ENCODE assay signal across 24 cellular contexts in the genomic region with DNA sequence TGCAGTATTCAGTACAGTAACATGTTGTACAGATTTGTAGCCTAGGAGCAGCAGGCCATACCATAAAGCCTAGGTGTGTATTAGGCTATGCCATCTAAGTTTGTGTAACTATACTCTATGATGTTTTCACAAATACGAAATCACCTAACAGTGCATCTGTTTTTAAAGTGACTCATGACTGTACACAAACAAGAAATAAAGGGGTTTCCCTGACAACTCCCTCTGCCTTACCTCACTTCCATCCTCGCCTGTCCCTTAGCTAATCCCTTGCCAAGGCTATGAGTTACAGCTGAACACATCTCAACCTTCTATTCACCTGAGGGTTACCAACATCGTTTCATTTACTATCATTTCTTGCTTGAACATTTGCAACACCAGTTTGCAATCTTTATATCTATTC.
"Had no signal": no experiment of that assay in that cellular context is flagged by ENCODE, and none has a peak within 500 bp of the region (broad histone marks: within the 10 kb centered on the region; RNA-seq: fewer than 3 reads in every experiment).

No MANE protein-coding gene starts in this region.

- H3K9me3 ChIP-seq: gastrocnemius medialis, neutrophil, ovary, prostate gland, right atrium auricular region, thyroid gland had no signal

- H3K4me1 ChIP-seq: gastrocnemius medialis, prostate gland, right atrium auricular region, thyroid gland had no signal

- H3K9me3 Mint-ChIP-seq: activated CD4-positive, alpha-beta memory T cell treated with anti-CD3 and anti-CD28 coated beads for 36 hours; activated naive CD4-positive, alpha-beta T cell treated with anti-CD3 and anti-CD28 coated beads, Interleukin-2, amount 10 ng/mL, durations not matched to agents 7 days and 5 days; activated T-cell treated with anti-CD3 and anti-CD28 coated beads, Interleukin-2, amount 50 U/mL, for 72 hours; dendritic cell treated with granulocyte-macrophage colony-stimulating factor and Interleukin-4, amounts not matched to agents 40 ng/mL and 50 ng/mL, for 4 days; memory B cell; stimulated activated naive CD8-positive, alpha-beta T cell treated with anti-CD3 and anti-CD28 coated beads, Interleukin-15, Interleukin-2, amounts not matched to agents 100 ng/mL and 50 ng/mL, for 24 hours had no signal

- H3K4me3 ChIP-seq: cardiac muscle cell, gastrocnemius medialis, ovary, prostate gland, right atrium auricular region, thyroid gland had no signal

- H3K4me3 Mint-ChIP-seq: activated CD4-positive, alpha-beta memory T cell treated with anti-CD3 and anti-CD28 coated beads for 36 hours; activated naive CD4-positive, alpha-beta T cell treated with anti-CD3 and anti-CD28 coated beads, Interleukin-2, amount 10 ng/mL, durations not matched to agents 7 days and 5 days; activated T-cell treated with anti-CD3 and anti-CD28 coated beads, Interleukin-2, amount 50 U/mL, for 72 hours; dendritic cell treated with granulocyte-macrophage colony-stimulating factor and Interleukin-4, amounts not matched to agents 40 ng/mL and 50 ng/mL, for 4 days; memory B cell; natural killer cell treated with Interleukin-12 subunit alpha and Interleukin-12 subunit beta and Interleukin-15 and Interleukin-18, amount 100 ng/mL, for 72 hours; stimulated activated naive CD8-positive, alpha-beta T cell treated with anti-CD3 and anti-CD28 coated beads, Interleukin-15, Interleukin-2, amounts not matched to agents 100 ng/mL and 50 ng/mL, for 24 hours; T-helper 17 cell had no signal

- DNase-seq: activated CD4-positive, alpha-beta memory T cell treated with anti-CD3 and anti-CD28 coated beads for 36 hours; activated CD4-positive, alpha-beta T cell treated with anti-CD3 and anti-CD28 coated beads for 48 hours; activated effector memory CD4-positive, alpha-beta T cell treated with anti-CD3 and anti-CD28 coated beads, Interleukin-2, amount 50 U/mL, for 16 hours; activated naive CD4-positive, alpha-beta T cell treated with anti-CD3 and anti-CD28 coated beads, Interleukin-2, amount 10 ng/mL, durations not matched to agents 7 days and 5 days; activated T-cell treated with anti-CD3 and anti-CD28 coated beads, Interleukin-2, amount 50 U/mL, for 72 hours; amygdala; effector CD4-positive, alpha-beta T cell; gastrocnemius medialis; head of caudate nucleus; hypothalamus; left cardiac atrium; ovary; stimulated activated CD4-positive, alpha-beta T cell treated with anti-CD3 and anti-CD28 coated beads, Interleukin-4, amount 100 ng/mL, for 4 hours; substantia nigra; T-helper 17 cell; thyroid gland had no signal

- H3K36me3 Mint-ChIP-seq: activated CD4-positive, alpha-beta memory T cell treated with anti-CD3 and anti-CD28 coated beads for 36 hours; activated naive CD4-positive, alpha-beta T cell treated with anti-CD3 and anti-CD28 coated beads, Interleukin-2, amount 10 ng/mL, durations not matched to agents 7 days and 5 days; memory B cell; natural killer cell treated with Interleukin-12 subunit alpha and Interleukin-12 subunit beta and Interleukin-15 and Interleukin-18, amount 100 ng/mL, for 72 hours had no signal

- H3K27ac ChIP-seq: cardiac muscle cell, gastrocnemius medialis, neutrophil, ovary, prostate gland, right atrium auricular region, thyroid gland had no signal

- H3K27me3 ChIP-seq: cardiac muscle cell, gastrocnemius medialis, neutrophil, ovary, right atrium auricular region, thyroid gland had no signal

- H3K36me3 ChIP-seq: cardiac muscle cell, gastrocnemius medialis, neutrophil, ovary, prostate gland, right atrium auricular region, thyroid gland had no signal

- H3K4me1 Mint-ChIP-seq: activated naive CD4-positive, alpha-beta T cell treated with anti-CD3 and anti-CD28 coated beads, Interleukin-2, amount 10 ng/mL, durations not matched to agents 7 days and 5 days; memory B cell; T-helper 17 cell had no signal

- ATAC-seq: activated T-cell treated with anti-CD3 and anti-CD28 coated beads, Interleukin-2, amount 50 U/mL, for 72 hours; gastrocnemius medialis; left cardiac atrium; natural killer cell treated with Interleukin-12 subunit alpha and Interleukin-12 subunit beta and Interleukin-15 and Interleukin-18, amount 100 ng/mL, for 72 hours; T-helper 17 cell had no signal

- H3K27ac Mint-ChIP-seq: activated CD4-positive, alpha-beta memory T cell treated with anti-CD3 and anti-CD28 coated beads for 36 hours; activated naive CD4-positive, alpha-beta T cell treated with anti-CD3 and anti-CD28 coated beads, Interleukin-2, amount 10 ng/mL, durations not matched to agents 7 days and 5 days; activated T-cell treated with anti-CD3 and anti-CD28 coated beads, Interleukin-2, amount 50 U/mL, for 72 hours; dendritic cell treated with granulocyte-macrophage colony-stimulating factor and Interleukin-4, amounts not matched to agents 40 ng/mL and 50 ng/mL, for 4 days; memory B cell; natural killer cell treated with Interleukin-12 subunit alpha and Interleukin-12 subunit beta and Interleukin-15 and Interleukin-18, amount 100 ng/mL, for 72 hours; stimulated activated naive CD8-positive, alpha-beta T cell treated with anti-CD3 and anti-CD28 coated beads, Interleukin-15, Interleukin-2, amounts not matched to agents 100 ng/mL and 50 ng/mL, for 24 hours; T-helper 17 cell had no signal
